9 cellular contexts compared by ENCODE assay signal in the genomic region with DNA sequence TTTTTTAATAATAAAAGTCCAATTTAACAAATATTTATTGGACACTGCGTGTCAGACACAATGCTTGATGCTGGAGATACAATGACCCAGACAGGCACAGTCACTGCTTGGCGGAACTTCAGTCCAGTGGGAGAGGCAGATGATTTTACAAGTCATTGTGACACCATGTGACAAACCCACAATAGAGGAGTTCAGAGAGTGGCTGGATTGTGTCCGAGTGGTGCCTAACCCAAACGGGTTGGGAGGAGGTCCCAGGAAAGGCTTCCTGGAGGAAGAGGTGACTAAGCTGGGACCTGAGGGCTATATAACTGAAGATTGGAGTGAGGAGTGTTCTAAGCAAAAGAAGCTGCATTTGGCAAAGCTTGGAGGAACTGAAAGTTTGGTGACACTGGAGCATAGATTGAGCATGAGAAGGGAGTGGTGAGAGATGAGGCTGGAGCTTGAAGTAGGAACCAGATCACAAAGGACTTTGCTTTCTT. TPM values are rescaled to one million over a fixed set of nuclear protein-coding genes. Genes with fewer than 3 reads are reported as not detected.
A peak's percentile ranks its signal among the peaks of the same experiment; 100 is the strongest.
DNase-seq lines count a peak whose midpoint lies in the region; ATAC-seq lines count a peak whose summit lies in the region.
"Had no signal": no experiment of that assay in that cellular context is flagged by ENCODE, and none has a peak within 500 bp of the region (broad histone marks: within the 10 kb centered on the region; RNA-seq: fewer than 3 reads in every experiment).

No MANE protein-coding gene starts in this region.

- H2BK120ac ChIP-seq in mesenchymal stem cell (ENCODE audit: low read depth, low read length) = no peak overlapping the region

- H3K9me3 Mint-ChIP-seq in activated naive CD8-positive, alpha-beta T cell treated with anti-CD3 and anti-CD28 coated beads for 36 hours = peaks cover 6% of the 10 kb centered on the region

- no peak overlapping the region for H3K27ac ChIP-seq in mesenchymal stem cell (ENCODE audit: low read length, poor library complexity, severe bottlenecking)

- no peak overlapping the region for H3K4me3 ChIP-seq in mesenchymal stem cell (ENCODE audit: insufficient read depth in 1 of 2, low read depth in 1 of 2, low read length in 2 of 2)

- H3K27me3 ChIP-seq in mesenchymal stem cell (ENCODE audit: control insufficient read depth in 1 of 2, insufficient read depth in 1 of 2, low read length in 2 of 2) = no peaks in the 10 kb centered on the region

- no peak overlapping the region for H3K4ac ChIP-seq in mesenchymal stem cell (ENCODE audit: low read depth in 1 of 2, low read length in 2 of 2)

- no peak overlapping the region for H3K9ac ChIP-seq in mesenchymal stem cell (ENCODE audit: low read length)

- H3K18ac ChIP-seq in mesenchymal stem cell (ENCODE audit: low read depth in 1 of 2, low read length in 2 of 2) = no peak overlapping the region

- no peak overlapping the region for H2BK5ac ChIP-seq in mesenchymal stem cell (ENCODE audit: low read depth, low read length, poor library complexity, severe bottlenecking)

- no peak overlapping the region for H2BK12ac ChIP-seq in mesenchymal stem cell (ENCODE audit: low read length in 2 of 2)

- peak overlapping the region; percentile 37 for H3K27ac Mint-ChIP-seq in activated naive CD8-positive, alpha-beta T cell treated with anti-CD3 and anti-CD28 coated beads for 36 hours

- H3K4me1 ChIP-seq in mesenchymal stem cell (ENCODE audit: control insufficient read depth, insufficient read depth, low read depth, low read length) = no peaks in the 10 kb centered on the region

- H3K4me2 ChIP-seq in mesenchymal stem cell (ENCODE audit: low read length, poor library complexity, severe bottlenecking) = no peak overlapping the region

- no peak overlapping the region for H4K91ac ChIP-seq in mesenchymal stem cell (ENCODE audit: low read length)

- no peak overlapping the region for H2BK15ac ChIP-seq in mesenchymal stem cell (ENCODE audit: low read depth, poor library complexity, severe bottlenecking)

- H3K14ac ChIP-seq in mesenchymal stem cell (ENCODE audit: low read length in 2 of 2) = no peak overlapping the region

- peaks cover 16% of the 10 kb centered on the region for H3K79me1 ChIP-seq in mesenchymal stem cell (replicated peaks; ENCODE audit: low read length, poor library complexity, severe bottlenecking)

- peaks cover 83% of the 10 kb centered on the region for H3K4me1 Mint-ChIP-seq in activated naive CD8-positive, alpha-beta T cell treated with anti-CD3 and anti-CD28 coated beads for 36 hours
- H3K4me1 Mint-ChIP-seq: brain had no signal

- DNase-seq in CMK (ENCODE audit: low read depth) = peak; percentile 35
- DNase-seq in activated naive CD8-positive, alpha-beta T cell treated with anti-CD3 and anti-CD28 coated beads for 36 hours = no peak
- DNase-seq in mesenchymal stem cell = peak; percentile 8
- DNase-seq in KG1 (lab: John Stamatoyannopoulos, UW) = no peak
- no peak for DNase-seq in DMS53 treated with DMSO at 0.1 percent for 48 hours (lab: John Stamatoyannopoulos, UW; ENCODE audit: unreplicated experiment)
- no peak for DNase-seq in SKM-1 treated with dmso at 0.1 percent for 144 hours (lab: John Stamatoyannopoulos, UW; ENCODE audit: unreplicated experiment)

- no peak overlapping the region for H2AFZ ChIP-seq in mesenchymal stem cell (ENCODE audit: low read depth, low read length)

- H3K9me3 ChIP-seq in mesenchymal stem cell (ENCODE audit: control insufficient read depth, low read length) = peaks cover 3% of the 10 kb centered on the region

- peak overlapping the region; percentile 6 for H4K8ac ChIP-seq in mesenchymal stem cell (ENCODE audit: low read length)

- H3K4me3 Mint-ChIP-seq in activated naive CD8-positive, alpha-beta T cell treated with anti-CD3 and anti-CD28 coated beads for 36 hours = peak overlapping the region; percentile 38
- H3K4me3 Mint-ChIP-seq: brain had no signal

- ATAC-seq in HG02763 (IDR thresholded peaks at IDR 0.05; ENCODE audit: unreplicated experiment) (peak; percentile 45), HG03457 (IDR thresholded peaks at IDR 0.05; ENCODE audit: unreplicated experiment) (no peak)

- H3K27me3 Mint-ChIP-seq in activated naive CD8-positive, alpha-beta T cell treated with anti-CD3 and anti-CD28 coated beads for 36 hours = no peaks in the 10 kb centered on the region
- H3K27me3 Mint-ChIP-seq: brain had no signal

- WGBS in mesenchymal stem cell = 73% methylated on average over 4 of the region's 4 CpGs

- no peak overlapping the region for H2AK5ac ChIP-seq in mesenchymal stem cell (ENCODE audit: low read length, severe bottlenecking)

- H3K36me3 ChIP-seq in mesenchymal stem cell (ENCODE audit: control insufficient read depth in 1 of 2, insufficient read depth in 2 of 2, low read depth in 1 of 2, low read length in 2 of 2) = peaks cover 0 to 3% of the 10 kb centered on the region in 2 experiments

- peaks cover 30% of the 10 kb centered on the region for H3K36me3 Mint-ChIP-seq in activated naive CD8-positive, alpha-beta T cell treated with anti-CD3 and anti-CD28 coated beads for 36 hours

- no peak overlapping the region for H3K23ac ChIP-seq in mesenchymal stem cell (ENCODE audit: low read length in 2 of 2)

RNA-seq across cellular contexts. Expression of a gene that starts 41.4 kb away (rescaled TPM):
- total RNA-seq in activated naive CD8-positive, alpha-beta T cell treated with anti-CD3 and anti-CD28 coated beads for 36 hours = 10 to 100 TPM; 28.9 to 30.3 TPM
- 15.5 TPM for polyA plus RNA-seq in mesenchymal stem cell (2013, experiment 1 of 2)
- 15.0 TPM for polyA plus RNA-seq in mesenchymal stem cell (2013, experiment 2 of 2)

Comparison
In these comparisons a context has a peak if more than half of its experiments do, and no peak if none do; other contexts are left out.
1. DNase-seq: peak in CMK (single experiment) and mesenchymal stem cell (single experiment); none in activated naive CD8-positive, alpha-beta T cell treated with anti-CD3 and anti-CD28 coated beads for 36 hours (single experiment), KG1 (single experiment), DMS53 treated with DMSO at 0.1 percent for 48 hours (single experiment) and SKM-1 treated with dmso at 0.1 percent for 144 hours (single experiment).